ENCODE assay signal across 18 cellular contexts in the genomic region with DNA sequence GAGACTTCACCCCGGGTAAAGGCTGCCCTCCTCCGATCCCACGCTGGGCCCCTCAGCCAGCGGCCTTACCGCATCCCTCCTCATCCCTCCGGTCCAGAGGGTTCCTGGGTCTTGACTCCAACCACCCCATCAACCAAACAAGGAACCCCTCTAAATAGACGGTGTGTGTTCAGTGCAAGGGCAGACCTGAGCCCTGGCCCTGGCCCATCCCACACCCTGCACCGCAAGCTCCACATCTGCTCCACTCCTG. TPM values are rescaled to one million over a fixed set of nuclear protein-coding genes. Genes with fewer than 3 reads are reported as not detected.
DNase-seq lines count a peak whose midpoint lies in the region; ATAC-seq, FAIRE-seq and TF ChIP-seq lines count a peak whose summit lies in the region.
"Had no signal": no experiment of that assay in that cellular context is flagged by ENCODE, and none has a peak within 500 bp of the region (broad histone marks: within the 10 kb centered on the region; RNA-seq: fewer than 3 reads in every experiment).

No MANE protein-coding gene starts in this region.

- TF ChIP-seq EP300 in HepG2 (IDR thresholded peaks at IDR 0.05; ENCODE audit: low read depth in 2 of 2, low read length in 2 of 2) (no peak), HepG2 (CRISPR knock-in tag; IDR thresholded peaks at IDR 0.05; ENCODE audit: borderline replicate concordance) (no peak)

- intact Hi-C loops in HepG2 (cut with micrococcal nuclease; ENCODE audit: unreplicated experiment), result no loop called here
- intact Hi-C loops in right lobe of liver (cut with DNase I), result no loop called here

- H3K4me2 ChIP-seq in HepG2 (ENCODE audit: low read depth, low read length), result no peak overlapping the region
- H3K4me2 ChIP-seq: PC-9 had no signal

- H3K9me3 Mint-ChIP-seq in naive B cell, result peaks cover 4 to 14% (median 7%) of the 10 kb centered on the region in 7 donors
- peaks cover 5% of the 10 kb centered on the region for H3K9me3 Mint-ChIP-seq in T-helper 2 cell treated with Interferon-gamma antibody and Interleukin-4, amounts not matched to agents 5 μg/mL and 100 μg/mL, for 36 hours

- 13% methylated on average over 7 of the region's 8 CpGs for WGBS in HepG2 (ENCODE audit: low lambda C conversion rate)
- 79% methylated on average over 6 of the region's 8 CpGs for WGBS in right lobe of liver (ENCODE audit: insufficient coverage, low coverage, low lambda C conversion rate, missing lambda C conversion rate)

- no peaks in the 10 kb centered on the region for H3K79me2 ChIP-seq in HepG2 (ENCODE audit: insufficient read depth, low read length)

- peaks cover 5 to 11% (median 8%) of the 10 kb centered on the region in 3 donors for H3K4me1 Mint-ChIP-seq in naive B cell
- H3K4me1 Mint-ChIP-seq in T-helper 2 cell treated with Interferon-gamma antibody and Interleukin-4, amounts not matched to agents 5 μg/mL and 100 μg/mL, for 36 hours (ENCODE audit: low read depth), result peaks cover 3% of the 10 kb centered on the region

- H4K20me1 ChIP-seq in HepG2 (ENCODE audit: insufficient read depth, low read length), result no peaks in the 10 kb centered on the region; the same call in 1 of the 2 replicates

- H3K4me3 Mint-ChIP-seq in naive B cell, result peak overlapping the region in 6 of 8 donors; percentile 23 to 76 (median 60)
- no peak overlapping the region for H3K4me3 Mint-ChIP-seq in T-helper 2 cell treated with Interferon-gamma antibody and Interleukin-4, amounts not matched to agents 5 μg/mL and 100 μg/mL, for 36 hours
- H3K4me3 Mint-ChIP-seq: T-helper 1 cell treated with Interleukin-12 subunit alpha and Interleukin-12 subunit beta and Interleukin-4 antibody, amounts not matched to agents 30 μg/mL and 1 μg/mL, for 36 hours had no signal

- no peak for TF ChIP-seq CTCF in HepG2 (CRISPR knock-in tag; IDR thresholded peaks at IDR 0.05)
- TF ChIP-seq CTCF in right lobe of liver (IDR thresholded peaks at IDR 0.05), result no peak

- no TSS peak for BruUV-seq in HepG2 (replicated peaks; lab: Mats Ljungman, UMichigan)

- H3K36me3 ChIP-seq in HepG2 (replicated peaks in 1 of 2; ENCODE audit: control insufficient read depth in 1 of 2, insufficient read depth in 2 of 2, low read length in 2 of 2) (no peaks in the 10 kb centered on the region), right lobe of liver (no peaks in the 10 kb centered on the region)
- H3K36me3 ChIP-seq: breast epithelium had no signal

- POLR2A ChIA-PET in HepG2 (lab: Yijun Ruan, JAX), result no interaction called here

- H3K36me3 Mint-ChIP-seq in naive B cell, result peaks cover 3 to 8% of the 10 kb centered on the region in 2 donors
- H3K36me3 Mint-ChIP-seq in T-helper 2 cell treated with Interferon-gamma antibody and Interleukin-4, amounts not matched to agents 5 μg/mL and 100 μg/mL, for 36 hours (ENCODE audit: low read depth), result no peaks in the 10 kb centered on the region

- H2AFZ ChIP-seq in HepG2 (ENCODE audit: low read length), result no peak overlapping the region
- H2AFZ ChIP-seq: PC-9 had no signal

- no peak overlapping the region for H3K27ac ChIP-seq in HepG2 (ENCODE audit: extremely low read length, insufficient read depth, low read length)
- no peak overlapping the region for H3K27ac ChIP-seq in right lobe of liver
- H3K27ac ChIP-seq in cingulate gyrus (ENCODE audit: low read depth, low read length), result peak overlapping the region; percentile 75
- H3K27ac ChIP-seq: breast epithelium, HL-60, PC-9 had no signal

- TF ChIP-seq POLR2A in HepG2 (IDR thresholded peaks at IDR 0.05; ENCODE audit: insufficient read depth in 1 of 2, low read depth in 2 of 2, low read length in 2 of 2), result no peak
- no peak for TF ChIP-seq POLR2A in right lobe of liver (IDR thresholded peaks at IDR 0.05)

- H3K27ac Mint-ChIP-seq in naive B cell, result peak overlapping the region in 2 of 6 donors; percentile 15 to 61
- H3K27ac Mint-ChIP-seq in T-helper 2 cell treated with Interferon-gamma antibody and Interleukin-4, amounts not matched to agents 5 μg/mL and 100 μg/mL, for 36 hours, result no peak overlapping the region
- H3K27ac Mint-ChIP-seq: T-helper 1 cell treated with Interleukin-12 subunit alpha and Interleukin-12 subunit beta and Interleukin-4 antibody, amounts not matched to agents 30 μg/mL and 1 μg/mL, for 36 hours had no signal

- CTCF ChIA-PET in HepG2 (lab: Yijun Ruan, JAX; ENCODE audit: low intra/inter-chr PET ratio, low total read pairs), result no interaction called here

- H3K27me3 Mint-ChIP-seq in naive B cell, result peaks cover 40 to 64% (median 54%) of the 10 kb centered on the region in 3 donors
- H3K27me3 Mint-ChIP-seq in T-helper 2 cell treated with Interferon-gamma antibody and Interleukin-4, amounts not matched to agents 5 μg/mL and 100 μg/mL, for 36 hours (ENCODE audit: low read depth), result peaks cover 38% of the 10 kb centered on the region

- in situ Hi-C loops in HepG2 (cut with HindIII; ENCODE audit: extremely low pct_ligation_motif_present, low pct_unique_long_range_greater_than_20kb), result no loop called here

- no peak for TF ChIP-seq RAD21 in HepG2 (CRISPR knock-in tag; IDR thresholded peaks at IDR 0.05)

- H3K9ac ChIP-seq in HepG2 (ENCODE audit: insufficient read depth, low read depth, low read length), result no peak overlapping the region

- ATAC-seq in HepG2, result peak; percentile 6; the same call in 2 of the 3 replicates
- ATAC-seq in right lobe of liver, result no peak
- ATAC-seq in naive B cell (ENCODE audit: low read depth in 2 of 2), result no peak

- peaks cover 22 to 56% of the 10 kb centered on the region in 2 experiments; a peak in 4 of 5 replicates for H3K27me3 ChIP-seq in HepG2 (ENCODE audit: control insufficient read depth in 1 of 2, insufficient read depth in 2 of 2, low read length in 2 of 2)
- H3K27me3 ChIP-seq in right lobe of liver, result peaks cover 0 to 5% of the 10 kb centered on the region in 2 donors

- H3K4me3 ChIP-seq in HepG2 (replicated peaks in 1 of 3; ENCODE audit: insufficient read depth in 1 of 3, low read depth in 2 of 3, low read length in 3 of 3) (no peak overlapping the region), right lobe of liver (no peak overlapping the region)
- H3K4me3 ChIP-seq: PC-9 had no signal

- H3K9me3 ChIP-seq in HepG2 (ENCODE audit: low read length) (no peaks in the 10 kb centered on the region), right lobe of liver (no peaks in the 10 kb centered on the region)

- H3K4me1 ChIP-seq in HepG2 (ENCODE audit: insufficient read depth, low read length), result no peaks in the 10 kb centered on the region
- no peaks in the 10 kb centered on the region for H3K4me1 ChIP-seq in right lobe of liver

- FAIRE-seq in HepG2 (lab: Jason Lieb, UNC), result no peak
- FAIRE-seq: D721Med, endothelial cell of umbilical vein had no signal

- DNase-seq in HepG2 (ENCODE audit: low spot score), result no peak
- DNase-seq in right lobe of liver, result no peak
- no peak for DNase-seq in naive B cell
- DNase-seq in activated CD4-positive, CD25-positive, alpha-beta regulatory T cell treated with anti-CD3 and anti-CD28 coated beads, Interleukin-2, amount 50 U/mL, for 72 hours, result no peak
- no peak for DNase-seq in activated gamma-delta T cell treated with Interleukin-2 at 50 U/mL for 16 hours
- no peak for DNase-seq in T-helper 2 cell treated with Interferon-gamma antibody and Interleukin-4, amounts not matched to agents 5 μg/mL and 100 μg/mL, for 36 hours (ENCODE audit: low spot score)
- DNase-seq in stimulated activated CD4-positive, alpha-beta T cell treated with anti-CD3 and anti-CD28 coated beads, Interleukin-4, amount 100 ng/mL, for 4 hours, result no peak
- DNase-seq: activated CD4-positive, alpha-beta T cell treated with anti-CD3 and anti-CD28 coated beads, Interleukin-2, amount 50 U/mL, for 1 hour; left cardiac atrium; NCI-H1694 treated with DMSO at 0.1 percent for 48 hours; NCI-H526 treated with DMSO at 0.1 percent for 48 hours; PC-9 had no signal

RNA-seq across cellular contexts. Expression of a gene that starts 1.8 kb away (rescaled TPM):
- total RNA-seq in HepG2 (2016; rRNA removed; fragmentation: Illumina TruSeq; extraction: Trizol), result 0.24 TPM in 1 of 2 replicates, not detected in the other
- not detected in 2 replicates for total RNA-seq in HepG2 (2016; cell fraction: cytosol; rRNA removed; fragmentation: Illumina TruSeq; extraction: Trizol; ENCODE audit: low read depth)
- total RNA-seq in HepG2 (2016; cell fraction: insoluble cytoplasmic fraction; rRNA removed; fragmentation: Illumina TruSeq; extraction: Trizol), result 0.13 and 0.32 TPM in 2 replicates
- not detected in 2 replicates for total RNA-seq in HepG2 (2016; cell fraction: membrane; rRNA removed; fragmentation: Illumina TruSeq; extraction: Trizol)
- total RNA-seq in HepG2 (2016; cell fraction: nucleus; rRNA removed; fragmentation: Illumina TruSeq; extraction: Trizol), result not detected in 2 replicates
- 0.01 and 0.03 TPM in 2 replicates for polyA plus RNA-seq in HepG2 (2011; rRNA removed)
- polyA plus RNA-seq in HepG2 (2011; cell fraction: cytosol; rRNA removed), result 0.01 TPM in 1 of 2 replicates, not detected in the other
- 0.19 and 0.21 TPM in 2 replicates for polyA plus RNA-seq in HepG2 (2011; cell fraction: nucleus; rRNA removed)
- polyA plus RNA-seq in HepG2 (2012), result 0.19 TPM in 1 of 2 replicates, not detected in the other
- not detected in 2 replicates for polyA plus RNA-seq in HepG2 (2016; cell fraction: cytosol; fragmentation: Illumina TruSeq; extraction: Trizol; ENCODE audit: low read depth)
- not detected in 2 replicates for polyA plus RNA-seq in HepG2 (2016; cell fraction: insoluble cytoplasmic fraction; fragmentation: Illumina TruSeq; extraction: Trizol; ENCODE audit: low read depth)
- not detected in 2 replicates for polyA plus RNA-seq in HepG2 (2016; cell fraction: membrane; fragmentation: Illumina TruSeq; extraction: Trizol; ENCODE audit: low read depth)
- not detected in 2 replicates for polyA plus RNA-seq in HepG2 (2016; cell fraction: nucleus; fragmentation: Illumina TruSeq; extraction: Trizol; ENCODE audit: insufficient read depth, low read depth)
- polyA minus RNA-seq in HepG2 (2011; rRNA and poly(A)+ RNA removed; ENCODE audit: low replicate concordance), result 0.04 and 0.14 TPM in 2 replicates
- polyA minus RNA-seq in HepG2 (2011; cell fraction: cytosol; rRNA and poly(A)+ RNA removed), result not detected in 2 replicates
- 0.37 TPM in 1 of 2 replicates, not detected in the other for polyA minus RNA-seq in HepG2 (2011; cell fraction: nucleus; rRNA and poly(A)+ RNA removed)
- under 1 TPM; 0.31 to 0.87 (median 0.56) TPM for total RNA-seq in right lobe of liver
- not detected for polyA plus RNA-seq in naive B cell (ENCODE audit: low read depth in 6 of 6)
- total RNA-seq: PC-9 had no signal

RNA-seq across cellular contexts. Expression of a gene that starts 50.4 kb away (rescaled TPM):
- total RNA-seq in HepG2 (2016; rRNA removed; fragmentation: Illumina TruSeq; extraction: Trizol) (30.5 and 41.9 TPM in 2 replicates), right lobe of liver (1,000 to 10,000 TPM in 4 of 6 experiments, 100 to 1,000 TPM in 2; 744 to 1,833 (median 1,254) TPM)
- total RNA-seq in HepG2 (2016; cell fraction: cytosol; rRNA removed; fragmentation: Illumina TruSeq; extraction: Trizol; ENCODE audit: low read depth), result 13.0 and 14.7 TPM in 2 replicates
- total RNA-seq in HepG2 (2016; cell fraction: insoluble cytoplasmic fraction; rRNA removed; fragmentation: Illumina TruSeq; extraction: Trizol), result 26.6 and 43.3 TPM in 2 replicates
- 16.6 and 19.6 TPM in 2 replicates for total RNA-seq in HepG2 (2016; cell fraction: membrane; rRNA removed; fragmentation: Illumina TruSeq; extraction: Trizol)
- total RNA-seq in HepG2 (2016; cell fraction: nucleus; rRNA removed; fragmentation: Illumina TruSeq; extraction: Trizol), result 38.2 and 44.0 TPM in 2 replicates
- polyA plus RNA-seq in HepG2 (2011; rRNA removed) (96.1 and 133 TPM in 2 replicates), naive B cell (ENCODE audit: low read depth in 6 of 6) (not detected)
- polyA plus RNA-seq in HepG2 (2011; cell fraction: cytosol; rRNA removed), result 35.6 and 52.0 TPM in 2 replicates
- 938 and 1,041 TPM in 2 replicates for polyA plus RNA-seq in HepG2 (2011; cell fraction: nucleus; rRNA removed)
- polyA plus RNA-seq in HepG2 (2012), result 57.7 and 74.1 TPM in 2 replicates
- 16.7 and 17.4 TPM in 2 replicates for polyA plus RNA-seq in HepG2 (2016; cell fraction: cytosol; fragmentation: Illumina TruSeq; extraction: Trizol; ENCODE audit: low read depth)
- 26.4 and 36.5 TPM in 2 replicates for polyA plus RNA-seq in HepG2 (2016; cell fraction: insoluble cytoplasmic fraction; fragmentation: Illumina TruSeq; extraction: Trizol; ENCODE audit: low read depth)
- polyA plus RNA-seq in HepG2 (2016; cell fraction: membrane; fragmentation: Illumina TruSeq; extraction: Trizol; ENCODE audit: low read depth), result 15.2 and 17.5 TPM in 2 replicates
- 101 and 109 TPM in 2 replicates for polyA plus RNA-seq in HepG2 (2016; cell fraction: nucleus; fragmentation: Illumina TruSeq; extraction: Trizol; ENCODE audit: insufficient read depth, low read depth)
- polyA minus RNA-seq in HepG2 (2011; rRNA and poly(A)+ RNA removed; ENCODE audit: low replicate concordance), result 67.0 TPM in 1 of 2 replicates, not detected in the other
- 22.8 and 31.0 TPM in 2 replicates for polyA minus RNA-seq in HepG2 (2011; cell fraction: cytosol; rRNA and poly(A)+ RNA removed)
- 64.6 and 66.1 TPM in 2 replicates for polyA minus RNA-seq in HepG2 (2011; cell fraction: nucleus; rRNA and poly(A)+ RNA removed)
- total RNA-seq: endothelial cell of umbilical vein, PC-9 had no signal
- polyA plus RNA-seq: endothelial cell of umbilical vein had no signal

Comparison
In these comparisons a context has a peak if more than half of its experiments do, and no peak if none do; other contexts are left out.
1. RNA of a gene that starts 50.4 kb away (total RNA-seq): 744 to 1,833 TPM in right lobe of liver; 13.0 to 44.0 TPM in HepG2; every median in the first group is over 10 times any median in the second.